28 cellular contexts compared by ENCODE assay signal in genomic region chr2:169702979-169703378, GRCh38. TPM values are rescaled to one million over a fixed set of nuclear protein-coding genes. Genes with fewer than 3 reads are reported as not detected.
A peak's percentile ranks its signal among the peaks of the same experiment; 100 is the strongest.
DNase-seq lines count a peak whose midpoint lies in the region; ATAC-seq and TF ChIP-seq lines count a peak whose summit lies in the region.
"Had no signal": no experiment of that assay in that cellular context is flagged by ENCODE, and none has a peak within 500 bp of the region (broad histone marks: within the 10 kb centered on the region; RNA-seq: fewer than 3 reads in every experiment).

No MANE protein-coding gene starts in this region.

- peaks cover 30% of the 10 kb centered on the region for H3K36me3 Mint-ChIP-seq in endodermal cell (ENCODE audit: low read depth)

- no peaks in the 10 kb centered on the region for H3K4me1 Mint-ChIP-seq in endodermal cell

- no peak overlapping the region for H3K9ac ChIP-seq in endodermal cell (ENCODE audit: extremely low read depth, low read length, poor library complexity, severe bottlenecking)
- H3K9ac ChIP-seq: BLaER1 treated with 17β-estradiol and CSF1 and Interleukin-3, amounts not matched to agents 10 nM and 100 nM; KMS-11 had no signal

- no peaks in the 10 kb centered on the region for H3K27me3 Mint-ChIP-seq in endodermal cell (ENCODE audit: insufficient read depth)
- H3K27me3 Mint-ChIP-seq: CD4-positive, alpha-beta T cell; IgD-negative memory B cell had no signal

- H3K4me3 Mint-ChIP-seq in endodermal cell: no peak overlapping the region
- H3K4me3 Mint-ChIP-seq: CD4-positive, alpha-beta T cell; HFFc6; IgD-negative memory B cell had no signal

- H3K9me3 Mint-ChIP-seq in endodermal cell: no peaks in the 10 kb centered on the region
- H3K9me3 Mint-ChIP-seq: CD4-positive, alpha-beta T cell; HFFc6; IgD-negative memory B cell had no signal

- no peak for TF ChIP-seq CTCF in endodermal cell (conservative IDR thresholded peaks at IDR 0.05)
- TF ChIP-seq CTCF in fibroblast of the aortic adventitia (IDR thresholded peaks at IDR 0.05; ENCODE audit: insufficient read depth, low read length): no peak

- H3K27ac ChIP-seq in endodermal cell (ENCODE audit: low read depth, low read length): no peak overlapping the region
- H3K27ac ChIP-seq: BLaER1 treated with 17β-estradiol and CSF1 and Interleukin-3, amounts not matched to agents 10 nM and 100 nM; HL-60; KMS-11; PC-9 had no signal

- H3K27me3 ChIP-seq in endodermal cell (ENCODE audit: control insufficient read depth, insufficient read depth, low read length, poor library complexity, severe bottlenecking): no peaks in the 10 kb centered on the region
- H3K27me3 ChIP-seq: BLaER1 treated with 17β-estradiol and CSF1 and Interleukin-3, amounts not matched to agents 10 nM and 100 nM had no signal

- H3K9me3 ChIP-seq in endodermal cell (ENCODE audit: control insufficient read depth, low read length): no peaks in the 10 kb centered on the region
- H3K9me3 ChIP-seq: BLaER1 treated with 17β-estradiol and CSF1 and Interleukin-3, amounts not matched to agents 10 nM and 100 nM; HAP-1 had no signal

- H3K4me3 ChIP-seq in endodermal cell (ENCODE audit: low read length): no peak overlapping the region
- H3K4me3 ChIP-seq in fibroblast of the aortic adventitia (ENCODE audit: low read depth, low read length): no peak overlapping the region
- H3K4me3 ChIP-seq: BLaER1 treated with 17β-estradiol and CSF1 and Interleukin-3, amounts not matched to agents 10 nM and 100 nM; HAP-1; PC-9 had no signal

- no peak overlapping the region for H3K27ac Mint-ChIP-seq in endodermal cell
- H3K27ac Mint-ChIP-seq: CD4-positive, alpha-beta T cell; HFFc6; IgD-negative memory B cell had no signal

- 85 to 100% methylated on average over 1 to 3 of the region's 3 CpGs for WGBS in endodermal cell (ENCODE audit: insufficient coverage in 1 of 2, insufficient read length in 1 of 2), 2 experiments

- H3K36me3 ChIP-seq in endodermal cell (ENCODE audit: control insufficient read depth, insufficient read depth, low read length): peaks cover 33% of the 10 kb centered on the region

- H3K4me1 ChIP-seq in endodermal cell (ENCODE audit: control insufficient read depth, insufficient read depth, low read length): no peaks in the 10 kb centered on the region
- H3K4me1 ChIP-seq: BLaER1 treated with 17β-estradiol and CSF1 and Interleukin-3, amounts not matched to agents 10 nM and 100 nM; HAP-1 had no signal

- intact Hi-C loops in Right ventricle myocardium superior (cut with DNase I): no loop called here
- intact Hi-C loops in left cardiac atrium (cut with DNase I): no loop called here

- ATAC-seq in Right ventricle myocardium superior (ENCODE audit: poor library complexity) (peak; percentile 73), left cardiac atrium (no peak), HG03378 (IDR thresholded peaks at IDR 0.05; ENCODE audit: unreplicated experiment) (no peak)

- DNase-seq in Right ventricle myocardium superior: no peak
- no peak for DNase-seq in left cardiac atrium
- peak; percentile 9 for DNase-seq in endodermal cell
- DNase-seq in fibroblast of the aortic adventitia (ENCODE audit: low read depth): peak; percentile 16
- no peak for DNase-seq in NCI-H2107 (lab: John Stamatoyannopoulos, UW)
- DNase-seq in hypothalamus (lab: John Stamatoyannopoulos, UW): no peak
- DNase-seq: 8988T; ACHN; CD4-positive, alpha-beta T cell; COR-L47; DMS53; GOT3; HFFc6; MM.1S; NCI-H2029; NCI-H446 treated with DMSO at 0.1 percent for 48 hours; NCI-H526; PC-9; SHP77 had no signal

RNA-seq across cellular contexts. Expression of gene PHOSPHO2, which starts 8.7 kb away (rescaled TPM):
- total RNA-seq in Right ventricle myocardium superior: 3.3 TPM
- total RNA-seq in left cardiac atrium: 1 to 10 TPM; 3.4 to 3.9 TPM
- 1 to 10 TPM; 6.3 to 7.3 TPM for total RNA-seq in endodermal cell
- 6.6 TPM for polyA plus RNA-seq in endodermal cell (2013, experiment 1 of 2)
- 6.5 TPM for polyA plus RNA-seq in endodermal cell (2013, experiment 2 of 2)
- 5.2 and 12.0 TPM in 2 replicates for total RNA-seq in fibroblast of the aortic adventitia (ENCODE audit: low replicate concordance)

RNA-seq across cellular contexts. Expression of gene CFAP210, which starts 8.8 kb away (rescaled TPM):
- total RNA-seq in Right ventricle myocardium superior: not detected
- under 1 TPM in 1 of 2 donors, not detected in 1; 0.16 TPM for total RNA-seq in left cardiac atrium
- 1 to 10 TPM in 1 of 2 donors, under 1 TPM in 1; 0.70 to 1.9 TPM for total RNA-seq in endodermal cell
- polyA plus RNA-seq in endodermal cell (2013, experiment 1 of 2): 1.2 TPM
- 1.7 TPM for polyA plus RNA-seq in endodermal cell (2013, experiment 2 of 2)
- total RNA-seq in fibroblast of the aortic adventitia (ENCODE audit: low replicate concordance): 0.09 TPM in 1 of 2 replicates, not detected in the other
- total RNA-seq: Daoy, RPMI7951, SK-MEL-5 had no signal
- polyA plus RNA-seq: IgD-negative memory B cell had no signal

RNA-seq across cellular contexts. Expression of gene KLHL23, which starts 30.7 kb away (rescaled TPM):
- total RNA-seq in Right ventricle myocardium superior (23.0 TPM), left cardiac atrium (10 to 100 TPM; 19.5 to 22.5 TPM), endodermal cell (10 to 100 TPM; 43.4 to 61.9 TPM), fibroblast of the aortic adventitia (ENCODE audit: low replicate concordance) (0.57 and 2.4 TPM in 2 replicates)
- polyA plus RNA-seq in endodermal cell (2013, experiment 1 of 2): 53.5 TPM
- 51.0 TPM for polyA plus RNA-seq in endodermal cell (2013, experiment 2 of 2)

Comparison
In these comparisons a context has a peak if more than half of its experiments do, and no peak if none do; other contexts are left out.
1. DNase-seq: peak in endodermal cell (single experiment) and fibroblast of the aortic adventitia (single experiment); none in Right ventricle myocardium superior (single experiment), left cardiac atrium (single experiment), NCI-H2107 (single experiment) and hypothalamus (0 of 51).